Comparison of ENCODE assay signal across 8 cellular contexts in the genomic region with DNA sequence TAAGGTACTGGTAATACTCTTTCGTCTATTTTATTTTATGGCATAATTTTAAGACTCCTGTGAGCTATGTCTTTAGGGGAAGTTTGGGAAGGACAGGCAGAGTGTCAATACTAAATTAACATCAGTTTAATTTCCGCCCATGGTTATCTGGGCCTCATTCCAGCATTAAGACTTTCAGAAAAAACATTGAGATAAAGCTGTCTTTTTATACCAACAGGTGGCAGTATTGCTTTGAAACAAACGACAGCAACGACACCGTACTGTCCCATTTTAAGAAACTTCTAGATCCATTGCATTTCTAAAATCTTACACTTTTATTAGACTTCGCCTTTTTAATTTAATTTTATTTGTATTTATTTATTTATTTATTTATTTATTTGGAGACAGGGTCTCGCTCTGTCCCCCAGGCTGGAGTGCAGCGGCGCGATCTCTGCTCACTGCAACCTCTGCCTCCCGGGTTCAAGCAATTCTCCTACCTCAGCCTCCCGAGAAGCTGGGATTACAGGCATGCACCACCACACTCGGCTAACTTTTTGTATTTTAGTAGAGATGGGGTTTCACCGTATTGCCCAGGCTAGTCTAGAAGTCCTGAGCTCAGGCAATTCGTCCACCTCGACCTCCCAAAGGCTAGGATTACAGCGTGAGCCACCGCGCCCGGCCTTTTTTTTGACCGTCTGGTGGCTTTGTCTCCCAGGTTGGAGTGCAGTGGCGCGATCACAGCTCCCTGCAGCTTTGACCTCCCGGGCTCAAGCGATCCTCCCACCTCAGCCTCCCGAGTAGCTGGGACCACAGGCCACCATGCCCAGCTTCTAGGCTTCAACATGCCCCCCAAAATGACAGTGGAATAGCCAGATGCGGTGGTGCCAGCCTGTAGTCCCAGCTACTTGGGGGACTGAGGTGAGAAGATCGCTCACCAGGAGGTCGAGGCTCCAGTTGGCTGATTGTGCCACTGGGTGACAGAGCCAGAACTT.
DNase-seq lines count a peak whose midpoint lies in the region; ATAC-seq and TF ChIP-seq lines count a peak whose summit lies in the region.
"Had no signal": no experiment of that assay in that cellular context is flagged by ENCODE, and none has a peak within 500 bp of the region (broad histone marks: within the 10 kb centered on the region; RNA-seq: fewer than 3 reads in every experiment).

No MANE protein-coding gene starts in this region.

- H3K36me3 Mint-ChIP-seq in brain = no peaks in the 10 kb centered on the region

- DNase-seq in ELR (ENCODE audit: low read depth) (peak; percentile 80), NCI-H69 (lab: John Stamatoyannopoulos, UW) (peak; percentile 76), inferior parietal cortex (ENCODE audit: extremely low spot score) (peak; percentile 80), stromal cell of bone marrow (ENCODE audit: low read depth) (peak; percentile 64), NCI-H187 (lab: John Stamatoyannopoulos, UW) (no peak)

- H3K27ac Mint-ChIP-seq in brain = no peak overlapping the region
- H3K27ac Mint-ChIP-seq: activated naive CD8-positive, alpha-beta T cell had no signal

- ATAC-seq in HG02884 (IDR thresholded peaks at IDR 0.05; ENCODE audit: unreplicated experiment) = peak; percentile 54

- peaks cover 0 to 7% (median 4%) of the 10 kb centered on the region in 5 experiments for H3K9me3 Mint-ChIP-seq in brain

- TF ChIP-seq CTCF in brain (conservative IDR thresholded peaks at IDR 0.05) = peak; percentile 69 to 72

- H3K27me3 Mint-ChIP-seq in brain = peaks cover 8% of the 10 kb centered on the region
- H3K27me3 Mint-ChIP-seq: activated naive CD8-positive, alpha-beta T cell had no signal

- peaks cover 28% of the 10 kb centered on the region for H3K4me1 Mint-ChIP-seq in brain

- H3K4me3 Mint-ChIP-seq in brain = no peak overlapping the region
- H3K4me3 Mint-ChIP-seq: activated naive CD8-positive, alpha-beta T cell had no signal

Comparison
In these comparisons a context has a peak if more than half of its experiments do, and no peak if none do; other contexts are left out.
1. DNase-seq: peak in ELR (single experiment), NCI-H69 (single experiment), inferior parietal cortex (single experiment) and stromal cell of bone marrow (single experiment); none in NCI-H187 (0 of 2).